8 cellular contexts compared by ENCODE assay signal in the genomic region with DNA sequence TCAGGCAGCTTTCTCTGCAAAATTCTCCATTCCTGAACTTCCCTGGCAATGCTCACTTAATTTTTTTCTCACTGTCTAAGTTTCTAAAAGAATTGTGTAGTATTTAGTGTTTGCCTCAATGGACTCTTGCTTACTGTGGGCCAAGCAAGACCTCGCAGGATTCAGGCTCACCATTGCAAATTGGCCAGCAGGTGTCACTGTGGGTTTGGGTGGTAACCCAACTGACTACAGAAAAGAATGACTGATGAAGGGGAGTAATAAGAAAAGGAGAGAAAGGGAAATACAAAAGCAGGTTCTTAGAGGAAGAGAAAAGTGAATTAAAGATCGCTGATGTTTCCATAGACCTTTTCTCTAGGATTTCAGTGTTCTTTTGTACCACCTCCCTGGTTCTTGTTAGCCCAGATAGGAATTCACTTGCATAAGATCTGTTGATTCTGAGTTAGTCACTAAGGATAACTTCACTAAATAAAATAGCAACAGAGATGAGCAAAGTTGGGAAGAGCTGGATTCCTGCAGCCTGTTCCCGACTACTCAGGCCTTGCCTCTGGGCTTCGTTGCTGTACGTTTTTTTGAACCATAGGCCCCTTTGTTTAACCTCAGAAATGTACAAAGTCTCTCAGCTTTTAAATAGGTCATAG.
DNase-seq lines count a peak whose midpoint lies in the region; ATAC-seq and TF ChIP-seq lines count a peak whose summit lies in the region.

No MANE protein-coding gene starts in this region.

- H3K36me3 ChIP-seq in neural cell (ENCODE audit: insufficient read depth, low read length) (no peaks in the 10 kb centered on the region), tibial artery (no peaks in the 10 kb centered on the region)

- no peak overlapping the region for H2AFZ ChIP-seq in neural cell (ENCODE audit: low read depth, low read length)

- H3K36me3 Mint-ChIP-seq in activated CD8-positive, alpha-beta memory T cell treated with anti-CD3 and anti-CD28 coated beads, Interleukin-2, amount 10 ng/mL, durations not matched to agents 7 days and 5 days: no peaks in the 10 kb centered on the region

- H3K27me3 Mint-ChIP-seq in activated CD8-positive, alpha-beta memory T cell treated with anti-CD3 and anti-CD28 coated beads, Interleukin-2, amount 10 ng/mL, durations not matched to agents 7 days and 5 days: peaks cover 4% of the 10 kb centered on the region

- no peaks in the 10 kb centered on the region for H3K9me2 ChIP-seq in neural cell (ENCODE audit: insufficient read depth, low read length)

- H3K27ac ChIP-seq in neural cell (ENCODE audit: low read length) (no peak overlapping the region), tibial artery (peak overlapping the region in 1 of 2 donors; percentile 4)

- peak; percentile 92 for TF ChIP-seq RAD21 in neural cell (conservative IDR thresholded peaks at IDR 0.05)

- TF ChIP-seq CTCF in fibroblast of pulmonary artery (IDR thresholded peaks at IDR 0.05; ENCODE audit: low read length, missing control alignments): peak; percentile 89
- peak; percentile 90 for TF ChIP-seq CTCF in neural cell (IDR thresholded peaks at IDR 0.05; ENCODE audit: poor library complexity, severe bottlenecking)
- TF ChIP-seq CTCF in tibial artery (IDR thresholded peaks at IDR 0.05): peak; percentile 75 to 77

- TF ChIP-seq EP300 in neural cell (conservative IDR thresholded peaks at IDR 0.05; ENCODE audit: poor library complexity, severe bottlenecking): no peak

- H3F3A ChIP-seq in neural cell (ENCODE audit: insufficient read depth, low read length, poor library complexity, severe bottlenecking): no peaks in the 10 kb centered on the region

- no peak overlapping the region for H3K4me2 ChIP-seq in neural cell (ENCODE audit: low read length)

- no peaks in the 10 kb centered on the region for H3K9me3 Mint-ChIP-seq in activated CD8-positive, alpha-beta memory T cell treated with anti-CD3 and anti-CD28 coated beads, Interleukin-2, amount 10 ng/mL, durations not matched to agents 7 days and 5 days (ENCODE audit: low read depth)

- no peaks in the 10 kb centered on the region for H4K20me1 ChIP-seq in neural cell (ENCODE audit: insufficient read depth)

- no peak overlapping the region for H3K4me3 Mint-ChIP-seq in activated CD8-positive, alpha-beta memory T cell treated with anti-CD3 and anti-CD28 coated beads, Interleukin-2, amount 10 ng/mL, durations not matched to agents 7 days and 5 days

- H3K4me1 Mint-ChIP-seq in activated CD8-positive, alpha-beta memory T cell treated with anti-CD3 and anti-CD28 coated beads, Interleukin-2, amount 10 ng/mL, durations not matched to agents 7 days and 5 days: no peaks in the 10 kb centered on the region

- H3K27me3 ChIP-seq in neural cell (ENCODE audit: insufficient read depth, low read depth, low read length) (no peaks in the 10 kb centered on the region), tibial artery (no peaks in the 10 kb centered on the region)

- H3K9me3 ChIP-seq in neural cell (ENCODE audit: low read length) (no peaks in the 10 kb centered on the region), tibial artery (no peaks in the 10 kb centered on the region)

- intact Hi-C loops in tibial artery (cut with DNase I; ENCODE audit: low total_unique reads): loop anchor here (5.0 to 10.0 kb wide), 3 partner anchors 242 to 805 kb away; no protein-coding TSS in a partner anchor

- ATAC-seq in GM18498 (IDR thresholded peaks at IDR 0.05; ENCODE audit: unreplicated experiment) (peak; percentile 79), HG03139 (IDR thresholded peaks at IDR 0.05; ENCODE audit: unreplicated experiment) (peak; percentile 50)
- ATAC-seq in activated CD8-positive, alpha-beta memory T cell treated with anti-CD3 and anti-CD28 coated beads, Interleukin-2, amount 10 ng/mL, durations not matched to agents 7 days and 5 days: peak; percentile 67

- DNase-seq in AG08396 (ENCODE audit: low spot score): peak; percentile 54
- peak; percentile 79 to 91 for DNase-seq in NCI-H446 (lab: John Stamatoyannopoulos, UW)
- peak; percentile 74 for DNase-seq in activated CD8-positive, alpha-beta memory T cell treated with anti-CD3 and anti-CD28 coated beads, Interleukin-2, amount 10 ng/mL, durations not matched to agents 7 days and 5 days
- peak; percentile 87 for DNase-seq in fibroblast of pulmonary artery (ENCODE audit: low read depth)
- DNase-seq in tibial artery: peak; percentile 73 to 82

- peaks cover 0 to 6% (median 0%) of the 10 kb centered on the region in 4 donors for H3K4me1 ChIP-seq in tibial artery

- no peak overlapping the region for H3K9ac ChIP-seq in neural cell (ENCODE audit: low read length)

- no peaks in the 10 kb centered on the region for H3K79me2 ChIP-seq in neural cell (replicated peaks; ENCODE audit: insufficient read depth, low read length)

- H3K27ac Mint-ChIP-seq in activated CD8-positive, alpha-beta memory T cell treated with anti-CD3 and anti-CD28 coated beads, Interleukin-2, amount 10 ng/mL, durations not matched to agents 7 days and 5 days: no peak overlapping the region

- CTCF ChIA-PET in activated CD8-positive, alpha-beta memory T cell treated with anti-CD3 and anti-CD28 coated beads, Interleukin-2, amount 10 ng/mL, durations not matched to agents 7 days and 5 days (lab: Charles Lee): interaction anchor here (1.6 to 2.1 kb wide), 3 partner anchors 24 to 808 kb away, joined by 5 to 8 read pairs (median 6); no protein-coding TSS in a partner anchor

- no peak overlapping the region for H3K4me3 ChIP-seq in fibroblast of pulmonary artery (replicated peaks; ENCODE audit: low read depth, low read length)
- H3K4me3 ChIP-seq in neural cell (ENCODE audit: low read length): no peak overlapping the region
- no peak overlapping the region for H3K4me3 ChIP-seq in tibial artery

TF ChIP-seq in neural cell, 6 proteins besides CTCF, POLR2A, EP300 and RAD21:
- TF ChIP-seq SMC3 (conservative IDR thresholded peaks at IDR 0.05; ENCODE audit: poor library complexity) (peak; percentile 94), MXI1 (conservative IDR thresholded peaks at IDR 0.05; ENCODE audit: poor library complexity, severe bottlenecking) (no peak), POLR2AphosphoS5 (IDR thresholded peaks at IDR 0.05) (no peak), EZH2 (IDR thresholded peaks at IDR 0.05; ENCODE audit: borderline replicate concordance, insufficient read depth, low read length, poor library complexity, severe bottlenecking) (no peak), TAF1 (IDR thresholded peaks at IDR 0.05; ENCODE audit: low read depth) (no peak)
- TF ChIP-seq, protein P1, sequence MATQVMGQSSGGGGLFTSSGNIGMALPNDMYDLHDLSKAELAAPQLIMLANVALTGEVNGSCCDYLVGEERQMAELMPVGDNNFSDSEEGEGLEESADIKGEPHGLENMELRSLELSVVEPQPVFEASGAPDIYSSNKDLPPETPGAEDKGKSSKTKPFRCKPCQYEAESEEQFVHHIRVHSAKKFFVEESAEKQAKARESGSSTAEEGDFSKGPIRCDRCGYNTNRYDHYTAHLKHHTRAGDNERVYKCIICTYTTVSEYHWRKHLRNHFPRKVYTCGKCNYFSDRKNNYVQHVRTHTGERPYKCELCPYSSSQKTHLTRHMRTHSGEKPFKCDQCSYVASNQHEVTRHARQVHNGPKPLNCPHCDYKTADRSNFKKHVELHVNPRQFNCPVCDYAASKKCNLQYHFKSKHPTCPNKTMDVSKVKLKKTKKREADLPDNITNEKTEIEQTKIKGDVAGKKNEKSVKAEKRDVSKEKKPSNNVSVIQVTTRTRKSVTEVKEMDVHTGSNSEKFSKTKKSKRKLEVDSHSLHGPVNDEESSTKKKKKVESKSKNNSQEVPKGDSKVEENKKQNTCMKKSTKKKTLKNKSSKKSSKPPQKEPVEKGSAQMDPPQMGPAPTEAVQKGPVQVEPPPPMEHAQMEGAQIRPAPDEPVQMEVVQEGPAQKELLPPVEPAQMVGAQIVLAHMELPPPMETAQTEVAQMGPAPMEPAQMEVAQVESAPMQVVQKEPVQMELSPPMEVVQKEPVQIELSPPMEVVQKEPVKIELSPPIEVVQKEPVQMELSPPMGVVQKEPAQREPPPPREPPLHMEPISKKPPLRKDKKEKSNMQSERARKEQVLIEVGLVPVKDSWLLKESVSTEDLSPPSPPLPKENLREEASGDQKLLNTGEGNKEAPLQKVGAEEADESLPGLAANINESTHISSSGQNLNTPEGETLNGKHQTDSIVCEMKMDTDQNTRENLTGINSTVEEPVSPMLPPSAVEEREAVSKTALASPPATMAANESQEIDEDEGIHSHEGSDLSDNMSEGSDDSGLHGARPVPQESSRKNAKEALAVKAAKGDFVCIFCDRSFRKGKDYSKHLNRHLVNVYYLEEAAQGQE (IDR thresholded peaks at IDR 0.05; ENCODE audit: borderline replicate concordance): no peak
